ENCODE assay signal across 19 cellular contexts in the genomic region with DNA sequence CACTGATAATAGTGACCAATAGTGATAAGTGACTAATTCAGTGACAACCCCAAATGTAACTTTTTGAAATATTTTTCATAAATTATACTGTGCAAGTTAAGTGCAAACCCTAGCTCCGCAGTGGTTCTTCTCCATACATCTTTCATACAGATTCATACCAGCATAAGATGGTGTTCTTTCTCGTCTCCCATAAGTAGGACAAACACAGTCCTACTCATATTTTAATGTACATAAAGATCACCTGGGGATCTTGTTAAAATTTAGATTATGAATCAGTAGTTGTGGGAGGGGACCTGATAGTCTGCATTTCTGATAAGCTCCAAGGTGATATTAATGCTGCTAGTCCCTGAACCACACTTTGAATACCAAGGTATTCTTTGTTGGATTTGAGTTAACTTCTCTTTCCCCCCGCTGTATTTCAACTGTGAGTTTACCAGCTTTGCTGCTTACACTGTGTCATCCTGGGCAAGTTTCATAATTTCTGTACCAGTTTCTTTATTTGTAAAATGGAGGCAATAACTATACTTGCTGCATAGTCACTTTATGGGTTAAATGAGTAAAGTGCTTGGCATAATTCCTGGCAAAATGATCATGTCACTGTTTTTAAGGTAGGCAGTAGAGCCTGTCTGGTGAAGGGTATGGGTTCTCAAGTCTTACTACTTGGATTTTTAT.
"Had no signal": no experiment of that assay in that cellular context is flagged by ENCODE, and none has a peak within 500 bp of the region (broad histone marks: within the 10 kb centered on the region; RNA-seq: fewer than 3 reads in every experiment).

No MANE protein-coding gene starts in this region.

- H3K4me3 Mint-ChIP-seq: dendritic cell treated with granulocyte-macrophage colony-stimulating factor and Interleukin-4, amounts not matched to agents 40 ng/mL and 50 ng/mL, for 4 days; endodermal cell; memory B cell; nephron; stimulated activated memory B cell treated with anti-CD40 and anti-IgM and Interleukin-4, amounts not matched to agents 10 μg/mL and 1 μg/mL and 100 μg/mL, for 72 hours had no signal

- DNase-seq: effector CD8-positive, alpha-beta T cell; endodermal cell; foreskin fibroblast; gastrocnemius medialis; head of caudate nucleus; left ventricle myocardium superior; lower lobe of right lung; nucleus accumbens; sigmoid colon; stimulated activated CD4-positive, alpha-beta T cell treated with anti-CD3 and anti-CD28 coated beads, Interleukin-2, amount 100 ng/mL, for 24 hours; stimulated activated CD4-positive, alpha-beta T cell treated with anti-CD3 and anti-CD28 coated beads, Interleukin-4, amount 100 ng/mL, for 24 hours; stimulated activated naive CD8-positive, alpha-beta T cell treated with anti-CD3 and anti-CD28 coated beads, Interleukin-15, Interleukin-2, amounts not matched to agents 100 U/mL and 50 U/mL, for 24 hours; substantia nigra; upper lobe of left lung had no signal

- H3K27ac Mint-ChIP-seq: dendritic cell treated with granulocyte-macrophage colony-stimulating factor and Interleukin-4, amounts not matched to agents 40 ng/mL and 50 ng/mL, for 4 days; endodermal cell; nephron; stimulated activated memory B cell treated with anti-CD40 and anti-IgM and Interleukin-4, amounts not matched to agents 10 μg/mL and 1 μg/mL and 100 μg/mL, for 72 hours had no signal

- H3K4me1 Mint-ChIP-seq: nephron; stimulated activated memory B cell treated with anti-CD40 and anti-IgM and Interleukin-4, amounts not matched to agents 10 μg/mL and 1 μg/mL and 100 μg/mL, for 72 hours had no signal

- H3K27me3 Mint-ChIP-seq: dendritic cell treated with granulocyte-macrophage colony-stimulating factor and Interleukin-4, amounts not matched to agents 40 ng/mL and 50 ng/mL, for 4 days; memory B cell; stimulated activated memory B cell treated with anti-CD40 and anti-IgM and Interleukin-4, amounts not matched to agents 10 μg/mL and 1 μg/mL and 100 μg/mL, for 72 hours had no signal

- H3K9me3 Mint-ChIP-seq: dendritic cell treated with granulocyte-macrophage colony-stimulating factor and Interleukin-4, amounts not matched to agents 40 ng/mL and 50 ng/mL, for 4 days; endodermal cell; memory B cell; nephron; stimulated activated memory B cell treated with anti-CD40 and anti-IgM and Interleukin-4, amounts not matched to agents 10 μg/mL and 1 μg/mL and 100 μg/mL, for 72 hours had no signal

- ATAC-seq: esophagus mucosa; gastrocnemius medialis; left ventricle myocardium superior; lower lobe of right lung; stimulated activated memory B cell treated with anti-CD40 and anti-IgM and Interleukin-4, amounts not matched to agents 10 μg/mL and 1 μg/mL and 100 μg/mL, for 72 hours; stimulated activated naive CD8-positive, alpha-beta T cell treated with anti-CD3 and anti-CD28 coated beads, Interleukin-15, Interleukin-2, amounts not matched to agents 100 U/mL and 50 U/mL, for 24 hours had no signal
